ENCODE assay signal across 1 cellular context in the genomic region with DNA sequence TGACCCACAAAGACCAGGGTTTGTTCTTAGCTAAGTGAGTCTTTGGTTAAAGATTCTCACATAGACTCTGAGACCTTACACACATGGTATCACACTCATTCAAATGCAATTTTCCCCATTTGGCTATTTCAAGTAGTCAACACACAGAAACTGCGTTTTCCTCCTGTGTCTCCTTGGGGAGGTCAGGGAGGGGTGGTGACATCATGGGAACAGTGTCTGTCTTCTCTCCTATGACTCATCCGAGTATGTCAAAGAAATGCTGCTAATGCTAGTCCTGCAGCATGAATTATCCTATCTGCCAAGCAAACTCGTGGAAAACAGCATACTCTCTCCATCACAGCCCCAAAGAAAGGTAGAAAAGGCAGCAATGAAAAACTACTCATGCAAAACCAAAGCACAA.
TF ChIP-seq lines count a peak whose summit lies in the region.

No MANE protein-coding gene starts in this region.

TF ChIP-seq in HEK293, 187 proteins besides CTCF, POLR2A, EP300 and RAD21 (continued from another document):
- TF ChIP-seq ZNF549 (tag by site-specific recombination; IDR thresholded peaks at IDR 0.05) (no peak), ZBTB21 (tag by site-specific recombination; IDR thresholded peaks at IDR 0.05) (peak; percentile 88), ZNF600 (tag by site-specific recombination; IDR thresholded peaks at IDR 0.05) (peak; percentile 63), ZNF366 (tag by site-specific recombination; conservative IDR thresholded peaks at IDR 0.05) (peak; percentile 76), ZNF394 (tag by site-specific recombination; IDR thresholded peaks at IDR 0.05; ENCODE audit: borderline replicate concordance) (0 out of 2 replicates have a peak, but pooled peaks have one; percentile 17), ZEB2 (tag by site-specific recombination; IDR thresholded peaks at IDR 0.05) (peak; percentile 74), GLIS1 (tag by site-specific recombination; IDR thresholded peaks at IDR 0.05) (peak; percentile 64), ZNF423 (tag by site-specific recombination; IDR thresholded peaks at IDR 0.05) (no peak), ZFP69B (tag by site-specific recombination; IDR thresholded peaks at IDR 0.05) (0 out of 2 replicates have a peak, but pooled peaks have one; percentile 59), ZNF629 (tag by site-specific recombination; IDR thresholded peaks at IDR 0.05) (peak; percentile 94), SP7 (tag by site-specific recombination; IDR thresholded peaks at IDR 0.05) (peak; percentile 66), PRDM1 (tag by site-specific recombination; IDR thresholded peaks at IDR 0.05) (peak; percentile 87), ZNF335 (tag by site-specific recombination; conservative IDR thresholded peaks at IDR 0.05) (no peak), ZNF558 (tag by site-specific recombination; IDR thresholded peaks at IDR 0.05) (peak; percentile 71), ZNF114 (tag by site-specific recombination; IDR thresholded peaks at IDR 0.05) (no peak), ZFP37 (tag by site-specific recombination; IDR thresholded peaks at IDR 0.05) (peak; percentile 55; the same call in 1 of the 2 replicates), ZNF660 (tag by site-specific recombination; IDR thresholded peaks at IDR 0.05) (peak; percentile 66; the same call in 1 of the 2 replicates)
- TF ChIP-seq, protein P1, sequence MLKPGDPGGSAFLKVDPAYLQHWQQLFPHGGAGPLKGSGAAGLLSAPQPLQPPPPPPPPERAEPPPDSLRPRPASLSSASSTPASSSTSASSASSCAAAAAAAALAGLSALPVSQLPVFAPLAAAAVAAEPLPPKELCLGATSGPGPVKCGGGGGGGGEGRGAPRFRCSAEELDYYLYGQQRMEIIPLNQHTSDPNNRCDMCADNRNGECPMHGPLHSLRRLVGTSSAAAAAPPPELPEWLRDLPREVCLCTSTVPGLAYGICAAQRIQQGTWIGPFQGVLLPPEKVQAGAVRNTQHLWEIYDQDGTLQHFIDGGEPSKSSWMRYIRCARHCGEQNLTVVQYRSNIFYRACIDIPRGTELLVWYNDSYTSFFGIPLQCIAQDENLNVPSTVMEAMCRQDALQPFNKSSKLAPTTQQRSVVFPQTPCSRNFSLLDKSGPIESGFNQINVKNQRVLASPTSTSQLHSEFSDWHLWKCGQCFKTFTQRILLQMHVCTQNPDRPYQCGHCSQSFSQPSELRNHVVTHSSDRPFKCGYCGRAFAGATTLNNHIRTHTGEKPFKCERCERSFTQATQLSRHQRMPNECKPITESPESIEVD (tag by site-specific recombination; IDR thresholded peaks at IDR 0.05), result peak; percentile 71
- TF ChIP-seq, protein P2, sequence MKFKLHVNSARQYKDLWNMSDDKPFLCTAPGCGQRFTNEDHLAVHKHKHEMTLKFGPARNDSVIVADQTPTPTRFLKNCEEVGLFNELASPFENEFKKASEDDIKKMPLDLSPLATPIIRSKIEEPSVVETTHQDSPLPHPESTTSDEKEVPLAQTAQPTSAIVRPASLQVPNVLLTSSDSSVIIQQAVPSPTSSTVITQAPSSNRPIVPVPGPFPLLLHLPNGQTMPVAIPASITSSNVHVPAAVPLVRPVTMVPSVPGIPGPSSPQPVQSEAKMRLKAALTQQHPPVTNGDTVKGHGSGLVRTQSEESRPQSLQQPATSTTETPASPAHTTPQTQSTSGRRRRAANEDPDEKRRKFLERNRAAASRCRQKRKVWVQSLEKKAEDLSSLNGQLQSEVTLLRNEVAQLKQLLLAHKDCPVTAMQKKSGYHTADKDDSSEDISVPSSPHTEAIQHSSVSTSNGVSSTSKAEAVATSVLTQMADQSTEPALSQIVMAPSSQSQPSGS (tag by site-specific recombination; IDR thresholded peaks at IDR 0.05; ENCODE audit: low read depth), result peak; percentile 88
- TF ChIP-seq, protein P3, sequence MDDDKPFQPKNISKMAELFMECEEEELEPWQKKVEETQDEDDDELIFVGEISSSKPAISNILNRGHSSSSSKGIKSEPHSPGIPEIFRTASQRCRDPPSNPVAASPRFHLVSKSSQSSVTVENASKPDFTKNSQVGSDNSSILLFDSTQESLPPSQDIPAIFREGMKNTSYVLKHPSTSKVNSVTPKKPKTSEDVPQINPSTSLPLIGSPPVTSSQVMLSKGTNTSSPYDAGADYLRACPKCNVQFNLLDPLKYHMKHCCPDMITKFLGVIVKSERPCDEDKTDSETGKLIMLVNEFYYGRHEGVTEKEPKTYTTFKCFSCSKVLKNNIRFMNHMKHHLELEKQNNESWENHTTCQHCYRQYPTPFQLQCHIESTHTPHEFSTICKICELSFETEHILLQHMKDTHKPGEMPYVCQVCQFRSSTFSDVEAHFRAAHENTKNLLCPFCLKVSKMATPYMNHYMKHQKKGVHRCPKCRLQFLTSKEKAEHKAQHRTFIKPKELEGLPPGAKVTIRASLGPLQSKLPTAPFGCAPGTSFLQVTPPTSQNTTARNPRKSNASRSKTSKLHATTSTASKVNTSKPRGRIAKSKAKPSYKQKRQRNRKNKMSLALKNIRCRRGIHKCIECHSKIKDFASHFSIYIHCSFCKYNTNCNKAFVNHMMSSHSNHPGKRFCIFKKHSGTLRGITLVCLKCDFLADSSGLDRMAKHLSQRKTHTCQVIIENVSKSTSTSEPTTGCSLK (tag by site-specific recombination; IDR thresholded peaks at IDR 0.05), result no peak
- TF ChIP-seq, protein P4, sequence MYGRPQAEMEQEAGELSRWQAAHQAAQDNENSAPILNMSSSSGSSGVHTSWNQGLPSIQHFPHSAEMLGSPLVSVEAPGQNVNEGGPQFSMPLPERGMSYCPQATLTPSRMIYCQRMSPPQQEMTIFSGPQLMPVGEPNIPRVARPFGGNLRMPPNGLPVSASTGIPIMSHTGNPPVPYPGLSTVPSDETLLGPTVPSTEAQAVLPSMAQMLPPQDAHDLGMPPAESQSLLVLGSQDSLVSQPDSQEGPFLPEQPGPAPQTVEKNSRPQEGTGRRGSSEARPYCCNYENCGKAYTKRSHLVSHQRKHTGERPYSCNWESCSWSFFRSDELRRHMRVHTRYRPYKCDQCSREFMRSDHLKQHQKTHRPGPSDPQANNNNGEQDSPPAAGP (tag by site-specific recombination; IDR thresholded peaks at IDR 0.05), result peak; percentile 87
